In genomic region chr5:115313052-115313451, GRCh38 we compare ENCODE assay signal across 1 cellular context.
TF ChIP-seq lines count a peak whose summit lies in the region.

No MANE protein-coding gene starts in this region.

TF ChIP-seq in HEK293, 187 proteins besides CTCF, POLR2A, EP300 and RAD21 (continued from another document):
- no peak for TF ChIP-seq ZNF645 (tag by site-specific recombination; IDR thresholded peaks at IDR 0.05)
- TF ChIP-seq ZNF221 (tag by site-specific recombination; IDR thresholded peaks at IDR 0.05; ENCODE audit: borderline replicate concordance): no peak
- TF ChIP-seq ZNF555 (tag by site-specific recombination; conservative IDR thresholded peaks at IDR 0.05): no peak
- no peak for TF ChIP-seq ZNF146 (tag by site-specific recombination; IDR thresholded peaks at IDR 0.05)
- TF ChIP-seq ZNF2 (tag by site-specific recombination; IDR thresholded peaks at IDR 0.05): no peak
- TF ChIP-seq ZFHX2 (tag by site-specific recombination; conservative IDR thresholded peaks at IDR 0.05): no peak
- no peak for TF ChIP-seq ZNF202 (tag by site-specific recombination; IDR thresholded peaks at IDR 0.05; ENCODE audit: borderline replicate concordance)
- no peak for TF ChIP-seq ELK4 (IDR thresholded peaks at IDR 0.05; ENCODE audit: borderline replicate concordance, low read depth, low read length)
